In genomic region chr11:44952500-44953260, GRCh38 we compare ENCODE assay signal across 1 cellular context.
TF ChIP-seq lines count a peak whose summit lies in the region.

No MANE protein-coding gene starts in this region.

TF ChIP-seq in H1, 55 proteins besides CTCF, POLR2A, EP300 and RAD21:
- no peak for TF ChIP-seq SIX5 (IDR thresholded peaks at IDR 0.05; ENCODE audit: low read depth, low read length)
- no peak for TF ChIP-seq SAP30 (IDR thresholded peaks at IDR 0.05; ENCODE audit: insufficient read depth, insufficient replicate concordance, low read length)
- TF ChIP-seq CHD7 (IDR thresholded peaks at IDR 0.05; ENCODE audit: insufficient replicate concordance, low read length), result no peak
- TF ChIP-seq YY1 (IDR thresholded peaks at IDR 0.05; ENCODE audit: low read depth, low read length), result no peak
- no peak for TF ChIP-seq SP1 (IDR thresholded peaks at IDR 0.05; ENCODE audit: low read depth, low read length)
- TF ChIP-seq CBX5 (IDR thresholded peaks at IDR 0.05; ENCODE audit: low read depth, low read length), result no peak
- TF ChIP-seq RXRA (IDR thresholded peaks at IDR 0.05; ENCODE audit: insufficient read depth, low read depth, low read length), result no peak
- no peak for TF ChIP-seq SP2 (IDR thresholded peaks at IDR 0.05; ENCODE audit: low read length)
- no peak for TF ChIP-seq BACH1 (IDR thresholded peaks at IDR 0.05; ENCODE audit: low read length)
- TF ChIP-seq CTBP2 (IDR thresholded peaks at IDR 0.05; ENCODE audit: borderline replicate concordance, insufficient read depth, insufficient read length, low read length), result no peak
- TF ChIP-seq CREB1 (IDR thresholded peaks at IDR 0.05), result no peak
- no peak for TF ChIP-seq SIRT6 (IDR thresholded peaks at IDR 0.05; ENCODE audit: low read length)
